In the genomic region with DNA sequence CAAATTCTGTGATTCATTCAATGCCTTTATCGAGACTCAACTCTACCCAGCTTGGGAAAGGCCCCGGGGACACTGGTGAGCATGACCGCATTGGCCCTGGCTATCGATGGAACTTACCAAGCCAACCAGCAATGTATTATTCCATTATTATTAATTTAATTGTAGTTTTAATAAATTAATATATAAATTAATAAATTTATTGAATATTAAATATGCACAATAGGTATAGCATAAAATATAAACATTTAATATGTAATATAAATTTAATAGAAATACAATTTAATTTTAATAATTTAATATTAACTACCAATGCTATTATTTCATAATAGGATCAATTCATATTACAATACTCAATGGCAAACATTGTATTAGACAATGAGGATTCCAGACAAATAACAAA, we compare ENCODE assay signal across 34 cellular contexts.
"Had no signal": no experiment of that assay in that cellular context is flagged by ENCODE, and none has a peak within 500 bp of the region (broad histone marks: within the 10 kb centered on the region; RNA-seq: fewer than 3 reads in every experiment).

No MANE protein-coding gene starts in this region.

- H3K9me3 ChIP-seq: ascending aorta, breast epithelium, esophagus muscularis mucosa, heart left ventricle had no signal

- H3K4me1 Mint-ChIP-seq: activated CD4-positive, alpha-beta memory T cell treated with anti-CD3 and anti-CD28 coated beads, Interleukin-2, amount 10 ng/mL, durations not matched to agents 7 days and 5 days; activated CD4-positive, alpha-beta T cell treated with anti-CD3 and anti-CD28 coated beads, Interleukin-2, amount 10 ng/mL, durations not matched to agents 7 days and 5 days; activated naive CD4-positive, alpha-beta T cell treated with anti-CD3 and anti-CD28 coated beads, Interleukin-2, amount 10 ng/mL, durations not matched to agents 7 days and 5 days; activated naive CD8-positive, alpha-beta T cell treated with anti-CD3 and anti-CD28 coated beads, Interleukin-2, amount 10 ng/mL, durations not matched to agents 7 days and 5 days; brain; endodermal cell had no signal

- H3K27me3 ChIP-seq: ascending aorta, breast epithelium, cardiac muscle cell, dorsolateral prefrontal cortex, esophagus muscularis mucosa, heart left ventricle had no signal

- H3K27ac ChIP-seq: ascending aorta, breast epithelium, cardiac muscle cell, coronary artery, esophagus muscularis mucosa, foreskin keratinocyte, heart left ventricle had no signal

- H3K4me3 Mint-ChIP-seq: activated CD4-positive, alpha-beta memory T cell treated with anti-CD3 and anti-CD28 coated beads, Interleukin-2, amount 10 ng/mL, durations not matched to agents 7 days and 5 days; activated CD4-positive, alpha-beta T cell treated with anti-CD3 and anti-CD28 coated beads, Interleukin-2, amount 10 ng/mL, durations not matched to agents 7 days and 5 days; activated naive CD4-positive, alpha-beta T cell treated with anti-CD3 and anti-CD28 coated beads, Interleukin-2, amount 10 ng/mL, durations not matched to agents 7 days and 5 days; activated naive CD8-positive, alpha-beta T cell treated with anti-CD3 and anti-CD28 coated beads, Interleukin-2, amount 10 ng/mL, durations not matched to agents 7 days and 5 days; activated T-cell treated with anti-CD3 and anti-CD28 coated beads, Interleukin-2, amount 50 U/mL, for 24 hours; activated T-cell treated with anti-CD3 and anti-CD28 coated beads, Interleukin-2, amount 50 U/mL, for 72 hours; brain; dendritic cell treated with granulocyte-macrophage colony-stimulating factor and Interleukin-4, amounts not matched to agents 40 ng/mL and 50 ng/mL, for 4 days; endodermal cell; T-helper 17 cell; T-helper 2 cell treated with Interferon-gamma antibody and Interleukin-4, amounts not matched to agents 5 μg/mL and 100 μg/mL, for 36 hours had no signal

- H3K27ac Mint-ChIP-seq: activated CD4-positive, alpha-beta memory T cell treated with anti-CD3 and anti-CD28 coated beads, Interleukin-2, amount 10 ng/mL, durations not matched to agents 7 days and 5 days; activated CD4-positive, alpha-beta T cell treated with anti-CD3 and anti-CD28 coated beads, Interleukin-2, amount 10 ng/mL, durations not matched to agents 7 days and 5 days; activated naive CD4-positive, alpha-beta T cell treated with anti-CD3 and anti-CD28 coated beads, Interleukin-2, amount 10 ng/mL, durations not matched to agents 7 days and 5 days; activated naive CD8-positive, alpha-beta T cell treated with anti-CD3 and anti-CD28 coated beads, Interleukin-2, amount 10 ng/mL, durations not matched to agents 7 days and 5 days; activated T-cell treated with anti-CD3 and anti-CD28 coated beads, Interleukin-2, amount 50 U/mL, for 24 hours; activated T-cell treated with anti-CD3 and anti-CD28 coated beads, Interleukin-2, amount 50 U/mL, for 72 hours; dendritic cell treated with granulocyte-macrophage colony-stimulating factor and Interleukin-4, amounts not matched to agents 40 ng/mL and 50 ng/mL, for 4 days; endodermal cell; T-helper 17 cell; T-helper 2 cell treated with Interferon-gamma antibody and Interleukin-4, amounts not matched to agents 5 μg/mL and 100 μg/mL, for 36 hours had no signal

- H3K36me3 Mint-ChIP-seq: activated naive CD4-positive, alpha-beta T cell treated with anti-CD3 and anti-CD28 coated beads, Interleukin-2, amount 50 U/mL, for 72 hours had no signal

- H3K36me3 ChIP-seq: ascending aorta, breast epithelium had no signal

- H3K9me3 Mint-ChIP-seq: activated CD4-positive, alpha-beta memory T cell treated with anti-CD3 and anti-CD28 coated beads, Interleukin-2, amount 10 ng/mL, durations not matched to agents 7 days and 5 days; activated CD4-positive, alpha-beta T cell treated with anti-CD3 and anti-CD28 coated beads, Interleukin-2, amount 10 ng/mL, durations not matched to agents 7 days and 5 days; activated naive CD4-positive, alpha-beta T cell treated with anti-CD3 and anti-CD28 coated beads, Interleukin-2, amount 10 ng/mL, durations not matched to agents 7 days and 5 days; activated naive CD4-positive, alpha-beta T cell treated with anti-CD3 and anti-CD28 coated beads, Interleukin-2, amount 50 U/mL, for 72 hours; activated naive CD8-positive, alpha-beta T cell treated with anti-CD3 and anti-CD28 coated beads, Interleukin-2, amount 10 ng/mL, durations not matched to agents 7 days and 5 days; activated T-cell treated with anti-CD3 and anti-CD28 coated beads, Interleukin-2, amount 50 U/mL, for 24 hours; activated T-cell treated with anti-CD3 and anti-CD28 coated beads, Interleukin-2, amount 50 U/mL, for 72 hours; brain; dendritic cell treated with granulocyte-macrophage colony-stimulating factor and Interleukin-4, amounts not matched to agents 40 ng/mL and 50 ng/mL, for 4 days; endodermal cell; T-helper 2 cell treated with Interferon-gamma antibody and Interleukin-4, amounts not matched to agents 5 μg/mL and 100 μg/mL, for 36 hours had no signal

- DNase-seq: activated CD4-positive, alpha-beta memory T cell treated with anti-CD3 and anti-CD28 coated beads, Interleukin-2, amount 10 ng/mL, durations not matched to agents 7 days and 5 days; activated CD4-positive, alpha-beta T cell treated with anti-CD3 and anti-CD28 coated beads for 1 hour; activated CD4-positive, alpha-beta T cell treated with anti-CD3 and anti-CD28 coated beads for 4 hours; activated CD4-positive, alpha-beta T cell treated with anti-CD3 and anti-CD28 coated beads, Interleukin-2, amount 10 ng/mL, durations not matched to agents 7 days and 5 days; activated CD4-positive, alpha-beta T cell treated with anti-CD3 and anti-CD28 coated beads, Interleukin-2, amount 50 U/mL, for 4 hours; activated CD8-positive, alpha-beta memory T cell treated with anti-CD3 and anti-CD28 coated beads, Interleukin-2, amount 50 U/mL, for 48 hours; activated gamma-delta T cell; activated naive CD4-positive, alpha-beta T cell; activated naive CD4-positive, alpha-beta T cell treated with anti-CD3 and anti-CD28 coated beads, Interleukin-2, amount 10 ng/mL, durations not matched to agents 7 days and 5 days; activated naive CD8-positive, alpha-beta T cell treated with anti-CD3 and anti-CD28 coated beads, Interleukin-2, amount 10 ng/mL, durations not matched to agents 7 days and 5 days; activated T-cell treated with anti-CD3 and anti-CD28 coated beads for 4 hours; activated T-cell treated with anti-CD3 and anti-CD28 coated beads, Interleukin-2, amount 50 U/mL, for 24 hours; activated T-cell treated with anti-CD3 and anti-CD28 coated beads, Interleukin-2, amount 50 U/mL, for 72 hours; central memory CD4-positive, alpha-beta T cell; cerebellar nuclear complex; dorsolateral prefrontal cortex; effector memory CD4-positive, alpha-beta T cell; endodermal cell; erythroblast; foreskin keratinocyte; glutamatergic neuron; heart left ventricle; T-helper 1 cell; T-helper 17 cell; T1000 had no signal

- H3K27me3 Mint-ChIP-seq: activated T-cell treated with anti-CD3 and anti-CD28 coated beads, Interleukin-2, amount 50 U/mL, for 24 hours had no signal

- H3K4me3 ChIP-seq: ascending aorta, breast epithelium, cardiac muscle cell, coronary artery, dorsolateral prefrontal cortex, esophagus muscularis mucosa, heart left ventricle had no signal

- ATAC-seq: activated naive CD4-positive, alpha-beta T cell treated with anti-CD3 and anti-CD28 coated beads, Interleukin-2, amount 50 U/mL, for 72 hours; activated T-cell treated with anti-CD3 and anti-CD28 coated beads, Interleukin-2, amount 50 U/mL, for 72 hours; foreskin keratinocyte; T-helper 17 cell had no signal

- H3K4me1 ChIP-seq: ascending aorta, breast epithelium, esophagus muscularis mucosa, foreskin keratinocyte had no signal
